1 cellular context compared by ENCODE assay signal in the genomic region with DNA sequence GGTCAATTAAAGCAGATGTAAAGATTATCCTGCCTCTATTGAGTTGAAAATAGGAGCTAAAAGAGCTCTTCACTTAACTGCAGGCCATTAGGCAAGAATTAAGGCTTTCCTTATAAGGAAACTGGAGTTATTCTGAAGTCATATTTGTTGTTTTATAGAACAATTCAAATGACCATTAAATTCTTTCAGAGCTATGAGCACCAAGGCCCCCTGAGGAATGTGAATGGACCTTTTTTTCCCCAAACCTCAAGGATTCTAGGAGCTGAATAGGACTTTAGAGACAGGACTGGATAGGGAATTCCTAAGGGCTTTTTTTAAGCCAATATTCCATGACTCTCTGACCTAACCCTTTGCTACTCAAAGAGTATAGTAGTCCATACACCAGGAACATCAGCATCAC.
TF ChIP-seq lines count a peak whose summit lies in the region.

No MANE protein-coding gene starts in this region.

TF ChIP-seq in IMR-90, 13 proteins besides CTCF, POLR2A, EP300 and RAD21:
- no peak for TF ChIP-seq NFE2L2 (IDR thresholded peaks at IDR 0.05; ENCODE audit: low read depth, low read length)
- no peak for TF ChIP-seq RCOR1 (IDR thresholded peaks at IDR 0.05; ENCODE audit: insufficient replicate concordance, low read length)
- no peak for TF ChIP-seq MAFK (IDR thresholded peaks at IDR 0.05; ENCODE audit: low read depth, low read length)
- no peak for TF ChIP-seq RFX5 (IDR thresholded peaks at IDR 0.05; ENCODE audit: low read depth, low read length)
- no peak for TF ChIP-seq SMC3 (IDR thresholded peaks at IDR 0.05; ENCODE audit: low read depth, low read length)
- TF ChIP-seq BHLHE40 (IDR thresholded peaks at IDR 0.05; ENCODE audit: low read depth, low read length), result no peak
- no peak for TF ChIP-seq CHD1 (IDR thresholded peaks at IDR 0.05; ENCODE audit: low read depth, low read length)
- TF ChIP-seq MXI1 (IDR thresholded peaks at IDR 0.05; ENCODE audit: borderline replicate concordance, low read depth, low read length), result no peak
- no peak for TF ChIP-seq MAZ (IDR thresholded peaks at IDR 0.05; ENCODE audit: borderline replicate concordance, low read depth, low read length)
- TF ChIP-seq ELK1 (IDR thresholded peaks at IDR 0.05; ENCODE audit: borderline replicate concordance, low read depth, low read length), result no peak
- no peak for TF ChIP-seq FOS (IDR thresholded peaks at IDR 0.05; ENCODE audit: low read depth, low read length)
- no peak for TF ChIP-seq CEBPB (IDR thresholded peaks at IDR 0.05; ENCODE audit: low read depth, low read length)
- TF ChIP-seq, protein P1, sequence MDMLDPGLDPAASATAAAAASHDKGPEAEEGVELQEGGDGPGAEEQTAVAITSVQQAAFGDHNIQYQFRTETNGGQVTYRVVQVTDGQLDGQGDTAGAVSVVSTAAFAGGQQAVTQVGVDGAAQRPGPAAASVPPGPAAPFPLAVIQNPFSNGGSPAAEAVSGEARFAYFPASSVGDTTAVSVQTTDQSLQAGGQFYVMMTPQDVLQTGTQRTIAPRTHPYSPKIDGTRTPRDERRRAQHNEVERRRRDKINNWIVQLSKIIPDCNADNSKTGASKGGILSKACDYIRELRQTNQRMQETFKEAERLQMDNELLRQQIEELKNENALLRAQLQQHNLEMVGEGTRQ (IDR thresholded peaks at IDR 0.05; ENCODE audit: low read depth, low read length), result no peak
